In genomic region chr19:29060833-29061364, GRCh38 we compare ENCODE assay signal across 24 cellular contexts.
"Had no signal": no experiment of that assay in that cellular context is flagged by ENCODE, and none has a peak within 500 bp of the region (broad histone marks: within the 10 kb centered on the region; RNA-seq: fewer than 3 reads in every experiment).

No MANE protein-coding gene starts in this region.

- H3K4me3 ChIP-seq: coronary artery, dorsolateral prefrontal cortex, esophagus muscularis mucosa, gastrocnemius medialis, heart right ventricle, left ventricle myocardium inferior, lung, skin epidermis, testis, tibial nerve, upper lobe of right lung had no signal

- H3K27ac Mint-ChIP-seq: naive thymus-derived CD4-positive, alpha-beta T cell; nephron progenitor cell; stimulated activated naive B cell treated with anti-CD40 and anti-IgM and Interleukin-4, amounts not matched to agents 10 μg/mL and 1 μg/mL and 100 μg/mL, for 72 hours; stimulated activated naive CD8-positive, alpha-beta T cell treated with anti-CD3 and anti-CD28 coated beads, Interleukin-15, amount 100 ng/mL, for 72 hours had no signal

- ATAC-seq: gastrocnemius medialis; heart right ventricle; naive thymus-derived CD4-positive, alpha-beta T cell; sciatic nerve; stimulated activated naive B cell treated with anti-CD40 and anti-IgM and Interleukin-4, amounts not matched to agents 10 μg/mL and 1 μg/mL and 100 μg/mL, for 72 hours; stimulated activated naive CD8-positive, alpha-beta T cell treated with anti-CD3 and anti-CD28 coated beads, Interleukin-15, amount 100 ng/mL, for 72 hours; upper lobe of right lung had no signal

- H3K36me3 ChIP-seq: esophagus muscularis mucosa, gastrocnemius medialis, heart right ventricle, left ventricle myocardium inferior, neutrophil, tibial nerve, upper lobe of right lung had no signal

- DNase-seq: cerebellar nuclear complex; dorsolateral prefrontal cortex; effector memory CD4-positive, alpha-beta T cell; gastrocnemius medialis; heart right ventricle; hypothalamus; left ventricle myocardium inferior; mesenchymal stem cell; naive thymus-derived CD4-positive, alpha-beta T cell; nephron progenitor cell; stimulated activated CD4-positive, alpha-beta T cell treated with anti-CD3 and anti-CD28 coated beads, Interleukin-2, amount 100 ng/mL, for 24 hours; stimulated activated CD4-positive, alpha-beta T cell treated with anti-CD3 and anti-CD28 coated beads, Interleukin-4, amount 100 ng/mL, for 4 hours; stimulated activated naive B cell treated with anti-CD40 and anti-IgM and Interleukin-4, amounts not matched to agents 10 μg/mL and 1 μg/mL and 100 μg/mL, for 72 hours; stimulated activated naive CD8-positive, alpha-beta T cell treated with anti-CD3 and anti-CD28 coated beads, Interleukin-15, amount 100 ng/mL, for 72 hours; testis; upper lobe of right lung had no signal

- H3K27me3 ChIP-seq: gastrocnemius medialis, neutrophil, testis, tibial nerve had no signal

- H3K4me1 Mint-ChIP-seq: naive thymus-derived CD4-positive, alpha-beta T cell; stimulated activated naive CD8-positive, alpha-beta T cell treated with anti-CD3 and anti-CD28 coated beads, Interleukin-15, amount 100 ng/mL, for 72 hours had no signal

- H3K4me1 ChIP-seq: gastrocnemius medialis, heart right ventricle, left ventricle myocardium inferior, testis, tibial nerve, upper lobe of right lung had no signal

- H3K4me3 Mint-ChIP-seq: naive thymus-derived CD4-positive, alpha-beta T cell; nephron progenitor cell; stimulated activated naive B cell treated with anti-CD40 and anti-IgM and Interleukin-4, amounts not matched to agents 10 μg/mL and 1 μg/mL and 100 μg/mL, for 72 hours; stimulated activated naive CD8-positive, alpha-beta T cell treated with anti-CD3 and anti-CD28 coated beads, Interleukin-15, amount 100 ng/mL, for 72 hours had no signal

- H3K36me3 Mint-ChIP-seq: naive thymus-derived CD4-positive, alpha-beta T cell; stimulated activated naive B cell treated with anti-CD40 and anti-IgM and Interleukin-4, amounts not matched to agents 10 μg/mL and 1 μg/mL and 100 μg/mL, for 72 hours had no signal

- H3K27ac ChIP-seq: coronary artery, dorsolateral prefrontal cortex, epithelial cell of prostate, esophagus muscularis mucosa, gastrocnemius medialis, heart right ventricle, left ventricle myocardium inferior, neutrophil, skin epidermis, testis, tibial nerve, upper lobe of right lung had no signal

- H3K9me3 Mint-ChIP-seq: nephron progenitor cell; stimulated activated naive CD8-positive, alpha-beta T cell treated with anti-CD3 and anti-CD28 coated beads, Interleukin-15, amount 100 ng/mL, for 72 hours had no signal

- H3K9me3 ChIP-seq: esophagus muscularis mucosa, gastrocnemius medialis, heart right ventricle, left ventricle myocardium inferior, neutrophil, testis, upper lobe of right lung had no signal
